Comparison of ENCODE assay signal across 11 cellular contexts in genomic region chr3:56862352-56863062, GRCh38.
DNase-seq lines count a peak whose midpoint lies in the region; ATAC-seq and TF ChIP-seq lines count a peak whose summit lies in the region.
"Had no signal": no experiment of that assay in that cellular context is flagged by ENCODE, and none has a peak within 500 bp of the region (broad histone marks: within the 10 kb centered on the region; RNA-seq: fewer than 3 reads in every experiment).

No MANE protein-coding gene starts in this region.

- CTCF ChIA-PET in HEK293T (lab: Yijun Ruan, JAX) = interaction anchor here (1.3 kb wide), 1 partner anchor 126 kb away, joined by 9 read pairs; no protein-coding TSS in a partner anchor

- POLR2A ChIA-PET in HEK293T (lab: Yijun Ruan, JAX) = no interaction called here

- H3K4me1 ChIP-seq in upper lobe of right lung = no peaks in the 10 kb centered on the region

- no peak overlapping the region for H3K27ac ChIP-seq in upper lobe of right lung

- TF ChIP-seq CTCF in choroid plexus epithelial cell (conservative IDR thresholded peaks at IDR 0.05; ENCODE audit: low read depth, low read length) (no peak), upper lobe of right lung (IDR thresholded peaks at IDR 0.05) (no peak)

- H3K4me3 ChIP-seq in choroid plexus epithelial cell (ENCODE audit: low read depth, low read length) = no peak overlapping the region
- no peak overlapping the region for H3K4me3 ChIP-seq in upper lobe of right lung

- intact Hi-C loops in sciatic nerve (cut with DNase I) (no loop called here), upper lobe of right lung (cut with DNase I) (no loop called here)

- ATAC-seq in sciatic nerve = no peak
- no peak for ATAC-seq in upper lobe of right lung

- no peaks in the 10 kb centered on the region for H3K9me3 ChIP-seq in upper lobe of right lung

- no peaks in the 10 kb centered on the region for H3K36me3 ChIP-seq in upper lobe of right lung

- DNase-seq in GM03348 (ENCODE audit: low spot score) (peak; percentile 53), LHCN-M2 (ENCODE audit: low read depth) (peak; percentile 73), choroid plexus epithelial cell (ENCODE audit: low read depth) (peak; percentile 80), nucleus accumbens (lab: John Stamatoyannopoulos, UW) (peak in 49 of 56 donors; percentile 3 to 70 (median 27)), sciatic nerve (ENCODE audit: low spot score) (no peak), upper lobe of right lung (no peak), NCI-H2107 (lab: John Stamatoyannopoulos, UW) (no peak), HEK293T (ENCODE audit: extremely low spot score) (no peak)
- DNase-seq: activated effector memory CD4-positive, alpha-beta T cell treated with anti-CD3 and anti-CD28 coated beads, Interleukin-2, amount 50 U/mL, for 16 hours; naive B cell; NCI-H2029 treated with DMSO at 0.1 percent for 48 hours had no signal

- no peaks in the 10 kb centered on the region for H3K27me3 ChIP-seq in upper lobe of right lung

TF ChIP-seq in HEK293T, 16 proteins besides CTCF, POLR2A, EP300 and RAD21:
- TF ChIP-seq TARDBP (IDR thresholded peaks at IDR 0.05) (no peak), FOXM1 (IDR thresholded peaks at IDR 0.05; ENCODE audit: borderline replicate concordance) (no peak), ELF4 (IDR thresholded peaks at IDR 0.05) (no peak), CTBP1 (IDR thresholded peaks at IDR 0.05; ENCODE audit: borderline replicate concordance) (no peak), SUZ12 (IDR thresholded peaks at IDR 0.05) (no peak), FOXK2 (IDR thresholded peaks at IDR 0.05) (no peak), L3MBTL2 (conservative IDR thresholded peaks at IDR 0.05) (no peak), FOXA1 (IDR thresholded peaks at IDR 0.05) (no peak), PKNOX1 (IDR thresholded peaks at IDR 0.05) (no peak), BHLHE40 (IDR thresholded peaks at IDR 0.05; ENCODE audit: borderline replicate concordance) (no peak), NFRKB (IDR thresholded peaks at IDR 0.05) (no peak), ARNT (IDR thresholded peaks at IDR 0.05) (no peak), LEF1 (IDR thresholded peaks at IDR 0.05; ENCODE audit: borderline replicate concordance) (no peak), HDGF (IDR thresholded peaks at IDR 0.05; ENCODE audit: borderline replicate concordance) (no peak), SP1 (IDR thresholded peaks at IDR 0.05) (no peak), ZNF384 (IDR thresholded peaks at IDR 0.05) (no peak)

Comparison
In these comparisons a context has a peak if more than half of its experiments do, and no peak if none do; other contexts are left out.
1. DNase-seq: peak in GM03348 (single experiment), LHCN-M2 (single experiment), choroid plexus epithelial cell (single experiment) and nucleus accumbens (49 of 56); none in sciatic nerve (single experiment), upper lobe of right lung (single experiment), NCI-H2107 (single experiment) and HEK293T (single experiment).